In genomic region chr11:121067026-121067425, GRCh38 we compare ENCODE assay signal across 19 cellular contexts. TPM values are rescaled to one million over a fixed set of nuclear protein-coding genes. Genes with fewer than 3 reads are reported as not detected.
DNase-seq lines count a peak whose midpoint lies in the region; ATAC-seq, FAIRE-seq and TF ChIP-seq lines count a peak whose summit lies in the region.
"Had no signal": no experiment of that assay in that cellular context is flagged by ENCODE, and none has a peak within 500 bp of the region (broad histone marks: within the 10 kb centered on the region; RNA-seq: fewer than 3 reads in every experiment).

No MANE protein-coding gene starts in this region.

- H3K36me3 ChIP-seq in bronchial epithelial cell (ENCODE audit: control insufficient read depth, insufficient read depth, low read length), result no peaks in the 10 kb centered on the region
- H3K36me3 ChIP-seq in HepG2 (replicated peaks in 1 of 2; ENCODE audit: control insufficient read depth in 1 of 2, insufficient read depth in 2 of 2, low read length in 2 of 2), result no peaks in the 10 kb centered on the region
- H3K36me3 ChIP-seq in transverse colon, result peaks cover 0 to 9% (median 0%) of the 10 kb centered on the region in 4 donors

- intact Hi-C loops in HepG2 (cut with micrococcal nuclease; ENCODE audit: unreplicated experiment), result no loop called here
- intact Hi-C loops in transverse colon (cut with DNase I; ENCODE audit: low total_unique reads), result no loop called here
- intact Hi-C loops in left colon (cut with DNase I, micrococcal nuclease), result no loop called here

- H2AFZ ChIP-seq in HepG2 (ENCODE audit: low read length), result no peak overlapping the region
- H2AFZ ChIP-seq: GM23338 had no signal

- FAIRE-seq in bronchial epithelial cell (lab: Jason Lieb, UNC) (no peak), HepG2 (lab: Jason Lieb, UNC) (no peak)
- FAIRE-seq: RCC 7860 had no signal

- POLR2A ChIA-PET in HepG2 (lab: Yijun Ruan, JAX), result interaction anchor here (1.2 to 2.6 kb wide), 4 partner anchors 15 to 226 kb away, joined by 4 to 15 read pairs (median 6); partner anchors contain the start of genes SC5D and TBCEL

- H3K4me2 ChIP-seq in HepG2 (ENCODE audit: low read depth, low read length), result peak overlapping the region; percentile 51
- H3K4me2 ChIP-seq: GM23338 had no signal

- H3K27me3 ChIP-seq in bronchial epithelial cell (ENCODE audit: control insufficient read depth, insufficient read depth, low read length) (no peaks in the 10 kb centered on the region), HepG2 (ENCODE audit: control insufficient read depth in 1 of 2, insufficient read depth in 2 of 2, low read length in 2 of 2) (no peaks in the 10 kb centered on the region), transverse colon (no peaks in the 10 kb centered on the region)
- H3K27me3 ChIP-seq: SJCRH30 had no signal

- no peak overlapping the region for H3K9ac ChIP-seq in HepG2 (ENCODE audit: insufficient read depth, low read depth, low read length)

- TF ChIP-seq CTCF in bronchial epithelial cell (IDR thresholded peaks at IDR 0.05; ENCODE audit: insufficient read depth, low read length, severe bottlenecking) (no peak), HepG2 (CRISPR knock-in tag; IDR thresholded peaks at IDR 0.05) (no peak), transverse colon (IDR thresholded peaks at IDR 0.05) (no peak)

- TSS peak; percentile 76 for BruUV-seq in HepG2 (replicated peaks; lab: Mats Ljungman, UMichigan)

- TF ChIP-seq EP300 in HepG2 (IDR thresholded peaks at IDR 0.05; ENCODE audit: low read depth in 2 of 2, low read length in 2 of 2) (no peak), HepG2 (CRISPR knock-in tag; IDR thresholded peaks at IDR 0.05; ENCODE audit: borderline replicate concordance) (no peak), transverse colon (IDR thresholded peaks at IDR 0.05; ENCODE audit: low read depth) (no peak)

- peaks cover 59% of the 10 kb centered on the region for H3K4me1 ChIP-seq in HepG2 (ENCODE audit: insufficient read depth, low read length)
- peaks cover 0 to 30% (median 11%) of the 10 kb centered on the region in 4 donors for H3K4me1 ChIP-seq in transverse colon

- no peaks in the 10 kb centered on the region for H3K9me3 ChIP-seq in HepG2 (ENCODE audit: low read length)
- H3K9me3 ChIP-seq in transverse colon, result no peaks in the 10 kb centered on the region
- H3K9me3 ChIP-seq: SJCRH30 had no signal

- no peak for TF ChIP-seq RAD21 in HepG2 (CRISPR knock-in tag; IDR thresholded peaks at IDR 0.05)

- DNase-seq in NCI-H748 (lab: John Stamatoyannopoulos, UW; ENCODE audit: unreplicated experiment), result peak; percentile 32
- DNase-seq in NCI-H748 treated with DMSO at 0.1 percent for 48 hours (lab: John Stamatoyannopoulos, UW), result no peak
- DNase-seq in bronchial epithelial cell (ENCODE audit: low read depth), result peak; percentile 4
- DNase-seq in HepG2 (ENCODE audit: low spot score), result no peak
- DNase-seq in transverse colon, result no peak
- DNase-seq in left colon, result no peak
- DNase-seq in dermis blood vessel endothelial cell, result no peak
- DNase-seq: 8988T, EL, HCEC 1CT, Kasumi-1, NCI-H226, NCI-H510A treated with DMSO at 0.1 percent for 48 hours, NCI-H82 had no signal

- H3K4me3 ChIP-seq in bronchial epithelial cell (ENCODE audit: low read depth, low read length) (no peak overlapping the region), HepG2 (replicated peaks in 1 of 3; ENCODE audit: insufficient read depth in 1 of 3, low read depth in 2 of 3, low read length in 3 of 3) (no peak overlapping the region; a peak in 1 of 6 replicates), transverse colon (no peak overlapping the region)
- H3K4me3 ChIP-seq: GM23338, SJCRH30 had no signal

- H4K20me1 ChIP-seq in HepG2 (ENCODE audit: insufficient read depth, low read length), result no peaks in the 10 kb centered on the region

- 70% methylated on average over 3 of the region's 3 CpGs for WGBS in HepG2 (ENCODE audit: low lambda C conversion rate)
- 48 to 50% methylated on average over 3 of the region's 3 CpGs for WGBS in transverse colon (ENCODE audit: low coverage in 1 of 2), 2 donors

- ATAC-seq in HepG2 (no peak), left colon (no peak)
- ATAC-seq in activated CD4-positive, CD25-positive, alpha-beta regulatory T cell treated with anti-CD3 and anti-CD28 coated beads, Interleukin-2, amount 50 U/mL, for 24 hours, result no peak
- ATAC-seq: GM23338 had no signal

- peak overlapping the region; percentile 98 for H3K27ac ChIP-seq in HepG2 (ENCODE audit: extremely low read length, insufficient read depth, low read length)
- peak overlapping the region; percentile 33 to 81 (median 66) for H3K27ac ChIP-seq in transverse colon

- CTCF ChIA-PET in HepG2 (lab: Yijun Ruan, JAX; ENCODE audit: low intra/inter-chr PET ratio, low total read pairs), result no interaction called here

- in situ Hi-C loops in HepG2 (cut with HindIII; ENCODE audit: extremely low pct_ligation_motif_present, low pct_unique_long_range_greater_than_20kb), result no loop called here
- in situ Hi-C loops in transverse colon (cut with MboI; ENCODE audit: low pct_ligation_motif_present in 1 of 4, low pct_unique_long_range_greater_than_20kb in 1 of 4, low sequenced_read_pairs in 3 of 4), result no loop called here

- TF ChIP-seq POLR2A in HepG2 (IDR thresholded peaks at IDR 0.05; ENCODE audit: insufficient read depth in 1 of 2, low read depth in 2 of 2, low read length in 2 of 2) (no peak), transverse colon (IDR thresholded peaks at IDR 0.05) (no peak)

- H3K79me2 ChIP-seq in HepG2 (ENCODE audit: insufficient read depth, low read length), result no peaks in the 10 kb centered on the region

TF ChIP-seq in HepG2, 621 proteins besides CTCF, POLR2A, EP300 and RAD21 (continues in another document):
- TF ChIP-seq TBX3 (IDR thresholded peaks at IDR 0.05; ENCODE audit: borderline replicate concordance) (no peak), ZNF292 (CRISPR knock-in tag; IDR thresholded peaks at IDR 0.05; ENCODE audit: borderline replicate concordance, low read depth) (no peak)

RNA-seq across cellular contexts. Expression of gene TECTA, which starts 34.0 kb away (rescaled TPM):
- total RNA-seq in bronchial epithelial cell (under 0.01 and 0.38 TPM in 2 replicates), HepG2 (2016; rRNA removed; fragmentation: Illumina TruSeq; extraction: Trizol) (0.04 and 0.08 TPM in 2 replicates), transverse colon (1 to 10 TPM in 1 of 4 donors, under 1 TPM in 3; 0.20 to 1.1 (median 0.44) TPM), left colon (under 1 TPM; 0.14 to 0.24 TPM), dermis blood vessel endothelial cell (0.42 and 0.51 TPM in 2 replicates)
- 0.09 TPM in 1 of 2 replicates, not detected in the other for total RNA-seq in HepG2 (2016; cell fraction: cytosol; rRNA removed; fragmentation: Illumina TruSeq; extraction: Trizol; ENCODE audit: low read depth)
- 0.03 and 0.04 TPM in 2 replicates for total RNA-seq in HepG2 (2016; cell fraction: insoluble cytoplasmic fraction; rRNA removed; fragmentation: Illumina TruSeq; extraction: Trizol)
- total RNA-seq in HepG2 (2016; cell fraction: membrane; rRNA removed; fragmentation: Illumina TruSeq; extraction: Trizol), result 0.03 TPM in 1 of 2 replicates, not detected in the other
- total RNA-seq in HepG2 (2016; cell fraction: nucleus; rRNA removed; fragmentation: Illumina TruSeq; extraction: Trizol), result 0.16 TPM in 1 of 2 replicates, not detected in the other
- 0.17 and 0.27 TPM in 2 replicates for polyA plus RNA-seq in HepG2 (2011; rRNA removed)
- 0.05 and 0.21 TPM in 2 replicates for polyA plus RNA-seq in HepG2 (2011; cell fraction: cytosol; rRNA removed)
- polyA plus RNA-seq in HepG2 (2011; cell fraction: nucleus; rRNA removed), result 0.80 and 1.8 TPM in 2 replicates
- polyA plus RNA-seq in HepG2 (2012), result 0.08 and 0.27 TPM in 2 replicates
- not detected in 2 replicates for polyA plus RNA-seq in HepG2 (2016; cell fraction: cytosol; fragmentation: Illumina TruSeq; extraction: Trizol; ENCODE audit: low read depth)
- polyA plus RNA-seq in HepG2 (2016; cell fraction: insoluble cytoplasmic fraction; fragmentation: Illumina TruSeq; extraction: Trizol; ENCODE audit: low read depth), result 0.11 and 0.14 TPM in 2 replicates
- not detected in 2 replicates for polyA plus RNA-seq in HepG2 (2016; cell fraction: membrane; fragmentation: Illumina TruSeq; extraction: Trizol; ENCODE audit: low read depth)
- 0.25 and 0.27 TPM in 2 replicates for polyA plus RNA-seq in HepG2 (2016; cell fraction: nucleus; fragmentation: Illumina TruSeq; extraction: Trizol; ENCODE audit: insufficient read depth, low read depth)
- polyA minus RNA-seq in HepG2 (2011; rRNA and poly(A)+ RNA removed; ENCODE audit: low replicate concordance), result 0.32 TPM in 1 of 2 replicates, not detected in the other
- 0.20 TPM in 1 of 2 replicates, not detected in the other for polyA minus RNA-seq in HepG2 (2011; cell fraction: cytosol; rRNA and poly(A)+ RNA removed)
- polyA minus RNA-seq in HepG2 (2011; cell fraction: nucleus; rRNA and poly(A)+ RNA removed), result 0.37 and 0.64 TPM in 2 replicates
- polyA plus RNA-seq: CD14-positive monocyte had no signal

RNA-seq across cellular contexts. Expression of gene TBCEL, which starts 43.1 kb away (rescaled TPM):
- total RNA-seq in bronchial epithelial cell (11.8 and 15.0 TPM in 2 replicates), HepG2 (2016; rRNA removed; fragmentation: Illumina TruSeq; extraction: Trizol) (12.5 and 12.8 TPM in 2 replicates), transverse colon (10 to 100 TPM in 2 of 4 donors, 1 to 10 TPM in 2; 7.2 to 16.5 (median 10.5) TPM), left colon (10 to 100 TPM; 10.9 to 12.9 TPM), dermis blood vessel endothelial cell (26.4 and 35.7 TPM in 2 replicates)
- 33.1 and 42.8 TPM in 2 replicates for total RNA-seq in HepG2 (2016; cell fraction: cytosol; rRNA removed; fragmentation: Illumina TruSeq; extraction: Trizol; ENCODE audit: low read depth)
- total RNA-seq in HepG2 (2016; cell fraction: insoluble cytoplasmic fraction; rRNA removed; fragmentation: Illumina TruSeq; extraction: Trizol), result 11.9 and 13.3 TPM in 2 replicates
- 26.5 and 32.1 TPM in 2 replicates for total RNA-seq in HepG2 (2016; cell fraction: membrane; rRNA removed; fragmentation: Illumina TruSeq; extraction: Trizol)
- total RNA-seq in HepG2 (2016; cell fraction: nucleus; rRNA removed; fragmentation: Illumina TruSeq; extraction: Trizol), result 15.5 and 16.2 TPM in 2 replicates
- polyA plus RNA-seq in HepG2 (2011; rRNA removed), result 5.3 and 6.1 TPM in 2 replicates
- 2.4 and 3.4 TPM in 2 replicates for polyA plus RNA-seq in HepG2 (2011; cell fraction: cytosol; rRNA removed)
- polyA plus RNA-seq in HepG2 (2011; cell fraction: nucleus; rRNA removed), result 7.1 and 10.7 TPM in 2 replicates
- 4.4 and 5.6 TPM in 2 replicates for polyA plus RNA-seq in HepG2 (2012)
- 0.63 and 0.92 TPM in 2 replicates for polyA plus RNA-seq in HepG2 (2016; cell fraction: cytosol; fragmentation: Illumina TruSeq; extraction: Trizol; ENCODE audit: low read depth)
- polyA plus RNA-seq in HepG2 (2016; cell fraction: insoluble cytoplasmic fraction; fragmentation: Illumina TruSeq; extraction: Trizol; ENCODE audit: low read depth), result 9.6 and 11.1 TPM in 2 replicates
- polyA plus RNA-seq in HepG2 (2016; cell fraction: membrane; fragmentation: Illumina TruSeq; extraction: Trizol; ENCODE audit: low read depth), result 3.2 and 4.1 TPM in 2 replicates
- polyA plus RNA-seq in HepG2 (2016; cell fraction: nucleus; fragmentation: Illumina TruSeq; extraction: Trizol; ENCODE audit: insufficient read depth, low read depth), result 11.5 and 13.9 TPM in 2 replicates
- polyA minus RNA-seq in HepG2 (2011; rRNA and poly(A)+ RNA removed; ENCODE audit: low replicate concordance), result 7.2 and 7.5 TPM in 2 replicates
- 9.1 and 12.5 TPM in 2 replicates for polyA minus RNA-seq in HepG2 (2011; cell fraction: cytosol; rRNA and poly(A)+ RNA removed)
- polyA minus RNA-seq in HepG2 (2011; cell fraction: nucleus; rRNA and poly(A)+ RNA removed), result 48.6 and 49.1 TPM in 2 replicates

Comparison
In these comparisons a context has a peak if more than half of its experiments do, and no peak if none do; other contexts are left out.
1. DNase-seq: peak in NCI-H748 (single experiment) and bronchial epithelial cell (single experiment); none in NCI-H748 treated with DMSO at 0.1 percent for 48 hours (single experiment), HepG2 (single experiment), transverse colon (single experiment), left colon (0 of 2) and dermis blood vessel endothelial cell (single experiment).